In the genomic region with DNA sequence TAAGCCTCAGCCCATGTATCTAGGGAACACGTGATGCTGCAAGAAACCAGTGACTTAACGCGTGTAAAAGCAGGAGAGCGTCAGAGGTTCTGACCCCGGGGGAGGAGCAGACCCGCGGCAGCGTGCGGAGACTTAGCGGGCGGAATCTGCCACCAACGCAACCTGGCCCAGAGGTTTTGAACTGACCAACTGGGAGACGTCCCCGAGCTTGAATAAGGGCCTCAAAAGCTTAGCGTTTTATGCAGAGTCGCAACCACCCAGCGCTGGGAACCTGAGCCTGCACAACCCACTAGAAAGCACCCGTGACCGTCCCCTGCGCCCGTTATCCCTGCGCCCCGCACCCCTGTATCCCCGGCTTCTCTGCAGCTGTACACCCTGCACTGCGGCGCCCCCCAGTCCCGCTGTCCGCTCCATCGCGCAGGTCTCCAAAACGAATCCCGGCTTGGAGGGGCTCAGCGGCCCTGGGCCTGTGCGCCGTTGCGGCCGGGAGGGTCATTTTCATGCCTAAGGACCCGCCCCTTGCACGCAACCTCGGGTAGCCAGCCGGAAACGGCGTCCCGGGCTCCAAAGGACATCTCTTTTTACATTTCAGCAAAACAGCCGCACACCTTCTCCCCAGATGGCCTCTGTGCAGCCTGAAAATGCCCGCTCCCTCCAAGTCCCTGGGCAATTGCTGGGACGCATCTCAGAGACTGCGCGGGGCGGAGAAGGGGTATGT, we compare ENCODE assay signal across 8 cellular contexts. TPM values are rescaled to one million over a fixed set of nuclear protein-coding genes. Genes with fewer than 3 reads are reported as not detected.
DNase-seq lines count a peak whose midpoint lies in the region; ATAC-seq, FAIRE-seq and TF ChIP-seq lines count a peak whose summit lies in the region.

No MANE protein-coding gene starts in this region.

- H3K4me3 ChIP-seq in AG09309 (ENCODE audit: control insufficient read depth, low read depth, low read length) (peak overlapping the region; percentile 27), Peyer's patch (peak overlapping the region; percentile 2 to 43 (median 38)), right lobe of liver (peak overlapping the region in 1 of 3 donors; percentile 9), small intestine (ENCODE audit: low read depth in 1 of 2, low read length in 2 of 2) (peak overlapping the region in 1 of 2 donors; percentile 17)

- H3K27me3 ChIP-seq in Peyer's patch (peaks cover 0 to 17% of the 10 kb centered on the region in 2 donors), right lobe of liver (peaks cover 0 to 22% of the 10 kb centered on the region in 2 donors), small intestine (ENCODE audit: control insufficient read depth in 2 of 2, insufficient read depth in 2 of 2, low read length in 2 of 2) (peaks cover 0 to 10% of the 10 kb centered on the region in 2 donors)

- H3K36me3 ChIP-seq in Peyer's patch (no peaks in the 10 kb centered on the region), right lobe of liver (no peaks in the 10 kb centered on the region), small intestine (ENCODE audit: control insufficient read depth in 2 of 2, insufficient read depth in 2 of 2, low read length in 2 of 2) (no peaks in the 10 kb centered on the region)

- no peak for TF ChIP-seq CTCF in AG09309 (IDR thresholded peaks at IDR 0.05; ENCODE audit: control insufficient read depth, insufficient read depth, low read depth, low read length, missing control alignments)
- TF ChIP-seq CTCF in Peyer's patch (IDR thresholded peaks at IDR 0.05), result no peak
- TF ChIP-seq CTCF in right lobe of liver (IDR thresholded peaks at IDR 0.05), result no peak

- H3K27ac ChIP-seq in Peyer's patch (no peak overlapping the region), right lobe of liver (no peak overlapping the region), small intestine (ENCODE audit: low read depth in 1 of 2, low read length in 1 of 2) (no peak overlapping the region)

- H3K4me1 Mint-ChIP-seq in dendritic cell treated with granulocyte-macrophage colony-stimulating factor and Interleukin-4, amounts not matched to agents 40 ng/mL and 50 ng/mL, for 4 days (ENCODE audit: low read depth), result peaks cover 14% of the 10 kb centered on the region
- H3K4me1 Mint-ChIP-seq in stimulated activated effector memory CD8-positive, alpha-beta T cell treated with anti-CD3 and anti-CD28 coated beads, Interleukin-12 subunit alpha, Interleukin-12 subunit beta, amount 100 ng/mL, for 72 hours, result peaks cover 20% of the 10 kb centered on the region

- WGBS in right lobe of liver (ENCODE audit: insufficient coverage, low coverage, low lambda C conversion rate, missing lambda C conversion rate), result 14% methylated on average over 18 of the region's 50 CpGs
- WGBS in small intestine, 3 donors, result 6 to 10% (median 7%) methylated on average over 46 to 50 of the region's 50 CpGs

- peak overlapping the region; percentile 68 for H3K4me3 Mint-ChIP-seq in dendritic cell treated with granulocyte-macrophage colony-stimulating factor and Interleukin-4, amounts not matched to agents 40 ng/mL and 50 ng/mL, for 4 days
- peak overlapping the region; percentile 75 for H3K4me3 Mint-ChIP-seq in stimulated activated effector memory CD8-positive, alpha-beta T cell treated with anti-CD3 and anti-CD28 coated beads, Interleukin-12 subunit alpha, Interleukin-12 subunit beta, amount 100 ng/mL, for 72 hours

- no peaks in the 10 kb centered on the region for H3K36me3 Mint-ChIP-seq in dendritic cell treated with granulocyte-macrophage colony-stimulating factor and Interleukin-4, amounts not matched to agents 40 ng/mL and 50 ng/mL, for 4 days (ENCODE audit: low read depth)
- no peaks in the 10 kb centered on the region for H3K36me3 Mint-ChIP-seq in stimulated activated effector memory CD8-positive, alpha-beta T cell treated with anti-CD3 and anti-CD28 coated beads, Interleukin-12 subunit alpha, Interleukin-12 subunit beta, amount 100 ng/mL, for 72 hours

- peaks cover 77% of the 10 kb centered on the region for H3K27me3 Mint-ChIP-seq in dendritic cell treated with granulocyte-macrophage colony-stimulating factor and Interleukin-4, amounts not matched to agents 40 ng/mL and 50 ng/mL, for 4 days

- H3K9me3 ChIP-seq in Peyer's patch, result no peaks in the 10 kb centered on the region
- H3K9me3 ChIP-seq in right lobe of liver, result no peaks in the 10 kb centered on the region
- no peaks in the 10 kb centered on the region for H3K9me3 ChIP-seq in small intestine (ENCODE audit: control insufficient read depth, low read depth)

- intact Hi-C loops in dendritic cell treated with granulocyte-macrophage colony-stimulating factor and Interleukin-4, amounts not matched to agents 40 ng/mL and 50 ng/mL, for 4 days (cut with micrococcal nuclease), result no loop called here
- intact Hi-C loops in right lobe of liver (cut with DNase I), result no loop called here

- H3K27ac Mint-ChIP-seq in dendritic cell treated with granulocyte-macrophage colony-stimulating factor and Interleukin-4, amounts not matched to agents 40 ng/mL and 50 ng/mL, for 4 days, result no peak overlapping the region
- H3K27ac Mint-ChIP-seq in stimulated activated effector memory CD8-positive, alpha-beta T cell treated with anti-CD3 and anti-CD28 coated beads, Interleukin-12 subunit alpha, Interleukin-12 subunit beta, amount 100 ng/mL, for 72 hours, result peak overlapping the region; percentile 45

- H3K9me3 Mint-ChIP-seq in dendritic cell treated with granulocyte-macrophage colony-stimulating factor and Interleukin-4, amounts not matched to agents 40 ng/mL and 50 ng/mL, for 4 days, result no peaks in the 10 kb centered on the region
- H3K9me3 Mint-ChIP-seq in stimulated activated effector memory CD8-positive, alpha-beta T cell treated with anti-CD3 and anti-CD28 coated beads, Interleukin-12 subunit alpha, Interleukin-12 subunit beta, amount 100 ng/mL, for 72 hours, result no peaks in the 10 kb centered on the region

- DNase-seq in AG09309 (ENCODE audit: low read depth) (no peak), GM19239 (ENCODE audit: insufficient read length, low spot score) (peak; percentile 36), Peyer's patch (peak in 1 of 3 donors; percentile 32), right lobe of liver (no peak), small intestine (no peak)
- peak in 1 of 2 donors; percentile 62 for DNase-seq in stimulated activated effector memory CD8-positive, alpha-beta T cell treated with anti-CD3 and anti-CD28 coated beads, Interleukin-12 subunit alpha, Interleukin-12 subunit beta, amount 100 ng/mL, for 72 hours (ENCODE audit: low spot score in 2 of 2)

- H3K4me1 ChIP-seq in Peyer's patch (peaks cover 0 to 11% (median 0%) of the 10 kb centered on the region in 4 donors), right lobe of liver (peaks cover 0 to 4% (median 0%) of the 10 kb centered on the region in 4 donors), small intestine (ENCODE audit: control insufficient read depth in 2 of 2, insufficient read depth in 1 of 2, low read depth in 1 of 2, low read length in 1 of 2) (no peaks in the 10 kb centered on the region)

- TF ChIP-seq POLR2A in Peyer's patch (IDR thresholded peaks at IDR 0.05) (no peak), right lobe of liver (IDR thresholded peaks at IDR 0.05) (no peak)

- peak; percentile 55 to 73 (median 62) for ATAC-seq in right lobe of liver
- ATAC-seq in stimulated activated effector memory CD8-positive, alpha-beta T cell treated with anti-CD3 and anti-CD28 coated beads, Interleukin-12 subunit alpha, Interleukin-12 subunit beta, amount 100 ng/mL, for 72 hours, result peak; percentile 88
- no peak for ATAC-seq in HG02763 (IDR thresholded peaks at IDR 0.05; ENCODE audit: unreplicated experiment)

- no peak for FAIRE-seq in GM19239 (lab: Jason Lieb, UNC)
- no peak for FAIRE-seq in small intestine (lab: Jason Lieb, UNC)

RNA-seq across cellular contexts. Expression of gene TRIM17, which starts 29.4 kb away (rescaled TPM):
- 1 to 10 TPM in 2 of 4 donors, not detected in 2; 2.5 to 2.7 TPM for total RNA-seq in Peyer's patch
- total RNA-seq in right lobe of liver, result not detected
- under 1 TPM in 1 of 3 donors, not detected in 2; 0.48 TPM for polyA plus RNA-seq in small intestine

RNA-seq across cellular contexts. Expression of gene TRIM11, which starts 39.4 kb away (rescaled TPM):
- 10 to 100 TPM; 29.6 to 62.6 (median 32.1) TPM for total RNA-seq in Peyer's patch
- total RNA-seq in right lobe of liver, result 1 to 10 TPM; 5.2 to 8.3 (median 7.1) TPM
- 10 to 100 TPM; 16.8 to 21.6 (median 19.1) TPM for polyA plus RNA-seq in small intestine

RNA-seq across cellular contexts. Expression of gene RNF187, which starts 41.2 kb away (rescaled TPM):
- total RNA-seq in Peyer's patch (10 to 100 TPM; 28.9 to 38.9 (median 37.3) TPM), right lobe of liver (10 to 100 TPM; 43.9 to 66.6 (median 56.3) TPM)
- polyA plus RNA-seq in small intestine, result 10 to 100 TPM; 25.5 to 44.8 (median 28.6) TPM
